Comparison of ENCODE assay signal across 1 cellular context in the genomic region with DNA sequence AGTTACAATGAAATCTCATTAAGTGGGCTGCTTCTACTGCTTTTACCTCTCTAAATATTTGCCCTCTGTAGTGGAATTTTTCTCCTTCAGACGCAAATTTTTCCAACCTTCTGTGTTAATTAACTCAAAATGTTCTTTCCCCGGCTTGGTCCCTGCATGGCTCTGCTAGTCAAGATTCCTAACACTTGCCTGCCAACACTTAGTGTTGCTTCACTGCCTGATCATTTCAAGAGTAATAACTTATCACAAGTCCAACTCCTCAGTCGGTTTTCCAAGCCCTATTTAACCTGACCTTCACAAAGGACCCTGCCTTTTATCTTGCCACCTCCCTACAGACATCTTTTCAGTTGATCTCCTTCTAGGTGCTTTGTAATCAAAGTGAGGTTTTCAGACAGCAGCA.
TF ChIP-seq lines count a peak whose summit lies in the region.

No MANE protein-coding gene starts in this region.

TF ChIP-seq in GM23338, 12 proteins besides CTCF, POLR2A, EP300 and RAD21 (continued from another document):
- TF ChIP-seq, protein P1, sequence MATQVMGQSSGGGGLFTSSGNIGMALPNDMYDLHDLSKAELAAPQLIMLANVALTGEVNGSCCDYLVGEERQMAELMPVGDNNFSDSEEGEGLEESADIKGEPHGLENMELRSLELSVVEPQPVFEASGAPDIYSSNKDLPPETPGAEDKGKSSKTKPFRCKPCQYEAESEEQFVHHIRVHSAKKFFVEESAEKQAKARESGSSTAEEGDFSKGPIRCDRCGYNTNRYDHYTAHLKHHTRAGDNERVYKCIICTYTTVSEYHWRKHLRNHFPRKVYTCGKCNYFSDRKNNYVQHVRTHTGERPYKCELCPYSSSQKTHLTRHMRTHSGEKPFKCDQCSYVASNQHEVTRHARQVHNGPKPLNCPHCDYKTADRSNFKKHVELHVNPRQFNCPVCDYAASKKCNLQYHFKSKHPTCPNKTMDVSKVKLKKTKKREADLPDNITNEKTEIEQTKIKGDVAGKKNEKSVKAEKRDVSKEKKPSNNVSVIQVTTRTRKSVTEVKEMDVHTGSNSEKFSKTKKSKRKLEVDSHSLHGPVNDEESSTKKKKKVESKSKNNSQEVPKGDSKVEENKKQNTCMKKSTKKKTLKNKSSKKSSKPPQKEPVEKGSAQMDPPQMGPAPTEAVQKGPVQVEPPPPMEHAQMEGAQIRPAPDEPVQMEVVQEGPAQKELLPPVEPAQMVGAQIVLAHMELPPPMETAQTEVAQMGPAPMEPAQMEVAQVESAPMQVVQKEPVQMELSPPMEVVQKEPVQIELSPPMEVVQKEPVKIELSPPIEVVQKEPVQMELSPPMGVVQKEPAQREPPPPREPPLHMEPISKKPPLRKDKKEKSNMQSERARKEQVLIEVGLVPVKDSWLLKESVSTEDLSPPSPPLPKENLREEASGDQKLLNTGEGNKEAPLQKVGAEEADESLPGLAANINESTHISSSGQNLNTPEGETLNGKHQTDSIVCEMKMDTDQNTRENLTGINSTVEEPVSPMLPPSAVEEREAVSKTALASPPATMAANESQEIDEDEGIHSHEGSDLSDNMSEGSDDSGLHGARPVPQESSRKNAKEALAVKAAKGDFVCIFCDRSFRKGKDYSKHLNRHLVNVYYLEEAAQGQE (IDR thresholded peaks at IDR 0.05; ENCODE audit: unreplicated experiment) = no peak
- TF ChIP-seq, protein P2, sequence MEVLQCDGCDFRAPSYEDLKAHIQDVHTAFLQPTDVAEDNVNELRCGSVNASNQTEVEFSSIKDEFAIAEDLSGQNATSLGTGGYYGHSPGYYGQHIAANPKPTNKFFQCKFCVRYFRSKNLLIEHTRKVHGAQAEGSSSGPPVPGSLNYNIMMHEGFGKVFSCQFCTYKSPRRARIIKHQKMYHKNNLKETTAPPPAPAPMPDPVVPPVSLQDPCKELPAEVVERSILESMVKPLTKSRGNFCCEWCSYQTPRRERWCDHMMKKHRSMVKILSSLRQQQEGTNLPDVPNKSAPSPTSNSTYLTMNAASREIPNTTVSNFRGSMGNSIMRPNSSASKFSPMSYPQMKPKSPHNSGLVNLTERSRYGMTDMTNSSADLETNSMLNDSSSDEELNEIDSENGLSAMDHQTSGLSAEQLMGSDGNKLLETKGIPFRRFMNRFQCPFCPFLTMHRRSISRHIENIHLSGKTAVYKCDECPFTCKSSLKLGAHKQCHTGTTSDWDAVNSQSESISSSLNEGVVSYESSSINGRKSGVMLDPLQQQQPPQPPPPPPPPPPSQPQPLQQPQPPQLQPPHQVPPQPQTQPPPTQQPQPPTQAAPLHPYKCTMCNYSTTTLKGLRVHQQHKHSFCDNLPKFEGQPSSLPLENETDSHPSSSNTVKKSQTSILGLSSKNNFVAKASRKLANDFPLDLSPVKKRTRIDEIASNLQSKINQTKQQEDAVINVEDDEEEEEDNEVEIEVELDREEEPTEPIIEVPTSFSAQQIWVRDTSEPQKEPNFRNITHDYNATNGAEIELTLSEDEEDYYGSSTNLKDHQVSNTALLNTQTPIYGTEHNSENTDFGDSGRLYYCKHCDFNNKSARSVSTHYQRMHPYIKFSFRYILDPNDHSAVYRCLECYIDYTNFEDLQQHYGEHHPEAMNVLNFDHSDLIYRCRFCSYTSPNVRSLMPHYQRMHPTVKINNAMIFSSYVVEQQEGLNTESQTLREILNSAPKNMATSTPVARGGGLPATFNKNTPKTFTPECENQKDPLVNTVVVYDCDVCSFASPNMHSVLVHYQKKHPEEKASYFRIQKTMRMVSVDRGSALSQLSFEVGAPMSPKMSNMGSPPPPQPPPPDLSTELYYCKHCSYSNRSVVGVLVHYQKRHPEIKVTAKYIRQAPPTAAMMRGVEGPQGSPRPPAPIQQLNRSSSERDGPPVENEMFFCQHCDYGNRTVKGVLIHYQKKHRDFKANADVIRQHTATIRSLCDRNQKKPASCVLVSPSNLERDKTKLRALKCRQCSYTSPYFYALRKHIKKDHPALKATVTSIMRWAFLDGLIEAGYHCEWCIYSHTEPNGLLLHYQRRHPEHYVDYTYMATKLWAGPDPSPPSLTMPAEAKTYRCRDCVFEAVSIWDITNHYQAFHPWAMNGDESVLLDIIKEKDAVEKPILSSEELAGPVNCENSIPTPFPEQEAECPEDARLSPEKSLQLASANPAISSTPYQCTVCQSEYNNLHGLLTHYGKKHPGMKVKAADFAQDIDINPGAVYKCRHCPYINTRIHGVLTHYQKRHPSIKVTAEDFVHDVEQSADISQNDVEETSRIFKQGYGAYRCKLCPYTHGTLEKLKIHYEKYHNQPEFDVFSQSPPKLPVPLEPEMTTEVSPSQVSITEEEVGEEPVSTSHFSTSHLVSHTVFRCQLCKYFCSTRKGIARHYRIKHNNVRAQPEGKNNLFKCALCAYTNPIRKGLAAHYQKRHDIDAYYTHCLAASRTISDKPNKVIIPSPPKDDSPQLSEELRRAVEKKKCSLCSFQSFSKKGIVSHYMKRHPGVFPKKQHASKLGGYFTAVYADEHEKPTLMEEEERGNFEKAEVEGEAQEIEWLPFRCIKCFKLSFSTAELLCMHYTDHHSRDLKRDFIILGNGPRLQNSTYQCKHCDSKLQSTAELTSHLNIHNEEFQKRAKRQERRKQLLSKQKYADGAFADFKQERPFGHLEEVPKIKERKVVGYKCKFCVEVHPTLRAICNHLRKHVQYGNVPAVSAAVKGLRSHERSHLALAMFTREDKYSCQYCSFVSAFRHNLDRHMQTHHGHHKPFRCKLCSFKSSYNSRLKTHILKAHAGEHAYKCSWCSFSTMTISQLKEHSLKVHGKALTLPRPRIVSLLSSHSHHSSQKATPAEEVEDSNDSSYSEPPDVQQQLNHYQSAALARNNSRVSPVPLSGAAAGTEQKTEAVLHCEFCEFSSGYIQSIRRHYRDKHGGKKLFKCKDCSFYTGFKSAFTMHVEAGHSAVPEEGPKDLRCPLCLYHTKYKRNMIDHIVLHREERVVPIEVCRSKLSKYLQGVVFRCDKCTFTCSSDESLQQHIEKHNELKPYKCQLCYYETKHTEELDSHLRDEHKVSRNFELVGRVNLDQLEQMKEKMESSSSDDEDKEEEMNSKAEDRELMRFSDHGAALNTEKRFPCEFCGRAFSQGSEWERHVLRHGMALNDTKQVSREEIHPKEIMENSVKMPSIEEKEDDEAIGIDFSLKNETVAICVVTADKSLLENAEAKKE (CRISPR knock-in tag; IDR thresholded peaks at IDR 0.05) = no peak
- no peak for TF ChIP-seq EZH2phosphoT487 (IDR thresholded peaks at IDR 0.05; ENCODE audit: unreplicated experiment)
- TF ChIP-seq POLR2AphosphoS5 (IDR thresholded peaks at IDR 0.05; ENCODE audit: low read depth) = no peak
- TF ChIP-seq NANOG (IDR thresholded peaks at IDR 0.05; ENCODE audit: borderline replicate concordance) = no peak
